18 cellular contexts compared by ENCODE assay signal in the genomic region with DNA sequence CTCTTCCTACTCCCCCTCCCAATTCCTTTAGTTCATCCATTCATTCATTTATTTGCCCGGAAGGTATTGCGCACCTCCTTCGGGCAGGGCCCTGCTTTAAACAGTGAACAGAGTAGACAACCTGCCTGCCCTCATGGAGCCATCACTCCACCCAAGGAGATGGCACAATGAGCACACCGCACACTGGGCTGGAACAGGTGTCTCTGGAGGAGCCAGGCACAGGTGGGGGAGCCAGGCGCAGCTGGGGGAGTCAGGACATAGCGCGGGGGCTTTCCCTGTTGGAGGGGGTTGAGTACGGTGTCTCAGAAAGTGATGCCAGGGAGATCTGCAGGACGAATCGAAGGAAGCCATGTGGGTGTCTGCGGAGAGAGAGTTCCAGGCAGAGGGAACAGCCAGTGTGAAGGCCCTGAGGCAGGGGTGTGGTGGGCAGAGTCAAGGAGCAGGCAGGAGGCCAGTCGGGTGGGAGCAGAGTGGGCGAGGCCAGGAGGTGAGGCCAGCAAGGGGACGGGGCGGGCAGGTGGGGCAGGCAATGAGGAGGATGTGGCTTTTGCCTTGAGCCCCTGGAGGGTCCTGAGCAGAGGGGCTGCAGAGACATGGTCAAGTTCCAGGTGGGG. TPM values are rescaled to one million over a fixed set of nuclear protein-coding genes. Genes with fewer than 3 reads are reported as not detected.
DNase-seq lines count a peak whose midpoint lies in the region; ATAC-seq and TF ChIP-seq lines count a peak whose summit lies in the region.
"Had no signal": no experiment of that assay in that cellular context is flagged by ENCODE, and none has a peak within 500 bp of the region (broad histone marks: within the 10 kb centered on the region; RNA-seq: fewer than 3 reads in every experiment).

No MANE protein-coding gene starts in this region.

- H3K4me2 ChIP-seq in GM23338: no peak overlapping the region

- no peak overlapping the region; the same call in 1 of the 2 replicates for H3K27ac Mint-ChIP-seq in GM23338
- H3K27ac Mint-ChIP-seq in stimulated activated naive CD8-positive, alpha-beta T cell treated with anti-CD3 and anti-CD28 coated beads, Interleukin-15, amount 100 ng/mL, for 72 hours: no peak overlapping the region
- H3K27ac Mint-ChIP-seq: natural killer cell treated with Interleukin-12 subunit alpha and Interleukin-12 subunit beta and Interleukin-15 and Interleukin-18, amount 100 ng/mL, for 72 hours; T-helper 1 cell treated with Interleukin-12 subunit alpha and Interleukin-12 subunit beta and Interleukin-4 antibody, amounts not matched to agents 30 μg/mL and 1 μg/mL, for 36 hours had no signal

- H3K9me3 ChIP-seq in ascending aorta (no peaks in the 10 kb centered on the region), liver (ENCODE audit: control insufficient read depth in 4 of 4, low read length in 3 of 4) (no peaks in the 10 kb centered on the region), stomach (no peaks in the 10 kb centered on the region)

- H3F3A ChIP-seq in GM23338 (replicated peaks; ENCODE audit: low read depth): no peaks in the 10 kb centered on the region

- no peaks in the 10 kb centered on the region for H3K9me2 ChIP-seq in GM23338 (ENCODE audit: insufficient read depth)

- H3K4me3 Mint-ChIP-seq in GM23338: no peak overlapping the region
- H3K4me3 Mint-ChIP-seq in stimulated activated naive CD8-positive, alpha-beta T cell treated with anti-CD3 and anti-CD28 coated beads, Interleukin-15, amount 100 ng/mL, for 72 hours: no peak overlapping the region
- H3K4me3 Mint-ChIP-seq: natural killer cell treated with Interleukin-12 subunit alpha and Interleukin-12 subunit beta and Interleukin-15 and Interleukin-18, amount 100 ng/mL, for 72 hours; T-helper 1 cell treated with Interleukin-12 subunit alpha and Interleukin-12 subunit beta and Interleukin-4 antibody, amounts not matched to agents 30 μg/mL and 1 μg/mL, for 36 hours had no signal

- no peaks in the 10 kb centered on the region for H3K36me3 Mint-ChIP-seq in GM23338 (ENCODE audit: low read depth)
- H3K36me3 Mint-ChIP-seq: natural killer cell treated with Interleukin-12 subunit alpha and Interleukin-12 subunit beta and Interleukin-15 and Interleukin-18, amount 100 ng/mL, for 72 hours had no signal

- intact Hi-C loops in ascending aorta (cut with DNase I): loop anchor here (10.0 kb wide), 1 partner anchor 444 kb away; no protein-coding TSS in a partner anchor
- intact Hi-C loops in stomach (cut with DNase I; ENCODE audit: low total_unique reads): no loop called here

- no peak for TF ChIP-seq RAD21 in liver (IDR thresholded peaks at IDR 0.05)

- H4K20me1 ChIP-seq in GM23338 (replicated peaks; ENCODE audit: insufficient read depth): no peaks in the 10 kb centered on the region

- DNase-seq in GM23338 (ENCODE audit: low spot score): no peak
- no peak for DNase-seq in ascending aorta (ENCODE audit: low spot score in 2 of 2)
- DNase-seq in stomach: no peak
- no peak for DNase-seq in stimulated activated naive CD8-positive, alpha-beta T cell treated with anti-CD3 and anti-CD28 coated beads, Interleukin-15, amount 100 ng/mL, for 72 hours
- DNase-seq in activated CD8-positive, alpha-beta memory T cell treated with anti-CD3 and anti-CD28 coated beads, Interleukin-2, amount 50 U/mL, for 4 hours: no peak
- DNase-seq in DMS79 treated with DMSO at 0.1 percent for 48 hours (lab: John Stamatoyannopoulos, UW): no peak
- DNase-seq: activated T-cell treated with anti-CD3 and anti-CD28 coated beads for 4 hours, COR-L47, hippocampal formation, NCI-H1417 treated with DMSO at 0.1 percent for 48 hours, NCI-H2171, NCI-H526 treated with DMSO at 0.1 percent for 48 hours, SHP77 treated with DMSO at 0.1 percent for 48 hours, small intestine had no signal

- no peak overlapping the region for H3K9ac ChIP-seq in liver (ENCODE audit: low read depth in 1 of 2, low read length in 2 of 2)

- 97% methylated on average over 15 of the region's 15 CpGs for WGBS in liver
- WGBS in stomach, 5 donors: 85 to 92% (median 90%) methylated on average over 12 to 15 of the region's 15 CpGs

- TF ChIP-seq CTCF in GM23338 (conservative IDR thresholded peaks at IDR 0.05; ENCODE audit: low read depth in 2 of 2) (no peak), ascending aorta (IDR thresholded peaks at IDR 0.05) (no peak), liver (IDR thresholded peaks at IDR 0.05; ENCODE audit: low read depth, low read length, missing input control) (no peak), stomach (IDR thresholded peaks at IDR 0.05) (no peak)

- H2AFZ ChIP-seq in GM23338: peak overlapping the region; percentile 18; the same call in 1 of the 2 replicates

- H3K4me1 Mint-ChIP-seq in GM23338: peaks cover 4% of the 10 kb centered on the region
- H3K4me1 Mint-ChIP-seq in stimulated activated naive CD8-positive, alpha-beta T cell treated with anti-CD3 and anti-CD28 coated beads, Interleukin-15, amount 100 ng/mL, for 72 hours: no peaks in the 10 kb centered on the region

- H3K27me3 ChIP-seq in GM23338 (ENCODE audit: insufficient read depth) (no peaks in the 10 kb centered on the region), ascending aorta (no peaks in the 10 kb centered on the region), liver (ENCODE audit: control insufficient read depth in 4 of 4, insufficient read depth in 4 of 4, low read length in 3 of 4) (no peaks in the 10 kb centered on the region), stomach (no peaks in the 10 kb centered on the region)

- no peak for ATAC-seq in GM23338
- ATAC-seq in stimulated activated naive CD8-positive, alpha-beta T cell treated with anti-CD3 and anti-CD28 coated beads, Interleukin-15, amount 100 ng/mL, for 72 hours: no peak

- no peak for TF ChIP-seq EP300 in stomach (IDR thresholded peaks at IDR 0.05)

- H3K27ac ChIP-seq in GM23338 (ENCODE audit: low read depth) (no peak overlapping the region), ascending aorta (peak overlapping the region; percentile 73 to 89), liver (ENCODE audit: low read depth in 1 of 2, low read length in 2 of 2) (peak overlapping the region; percentile 23 to 62), stomach (peak overlapping the region in 3 of 5 donors; percentile 16 to 55 (median 53))

- H3K9me3 Mint-ChIP-seq in GM23338: no peaks in the 10 kb centered on the region; the same call in 2 of the 3 replicates
- no peaks in the 10 kb centered on the region for H3K9me3 Mint-ChIP-seq in stimulated activated naive CD8-positive, alpha-beta T cell treated with anti-CD3 and anti-CD28 coated beads, Interleukin-15, amount 100 ng/mL, for 72 hours
- H3K9me3 Mint-ChIP-seq: natural killer cell treated with Interleukin-12 subunit alpha and Interleukin-12 subunit beta and Interleukin-15 and Interleukin-18, amount 100 ng/mL, for 72 hours; T-helper 1 cell treated with Interleukin-12 subunit alpha and Interleukin-12 subunit beta and Interleukin-4 antibody, amounts not matched to agents 30 μg/mL and 1 μg/mL, for 36 hours had no signal

- no peaks in the 10 kb centered on the region for H3K36me3 ChIP-seq in GM23338 (ENCODE audit: insufficient read depth)
- H3K36me3 ChIP-seq in ascending aorta: no peaks in the 10 kb centered on the region
- no peaks in the 10 kb centered on the region for H3K36me3 ChIP-seq in liver (ENCODE audit: control insufficient read depth in 4 of 4, insufficient read depth in 3 of 4, low read depth in 1 of 4, low read length in 3 of 4)
- no peaks in the 10 kb centered on the region for H3K36me3 ChIP-seq in stomach

- no peak overlapping the region for H3K4me3 ChIP-seq in GM23338
- H3K4me3 ChIP-seq in ascending aorta: no peak overlapping the region
- no peak overlapping the region for H3K4me3 ChIP-seq in liver (ENCODE audit: low read depth in 1 of 3, low read length in 3 of 3)
- H3K4me3 ChIP-seq in stomach: no peak overlapping the region

- H3K4me1 ChIP-seq in GM23338 (ENCODE audit: insufficient read depth): no peaks in the 10 kb centered on the region
- peaks cover 21 to 48% of the 10 kb centered on the region in 2 donors for H3K4me1 ChIP-seq in ascending aorta
- peaks cover 2 to 12% (median 5%) of the 10 kb centered on the region in 4 donors for H3K4me1 ChIP-seq in liver (ENCODE audit: control insufficient read depth in 4 of 4, insufficient read depth in 4 of 4, low read length in 3 of 4)
- H3K4me1 ChIP-seq in stomach: peaks cover 9 to 54% (median 25%) of the 10 kb centered on the region in 4 donors

- TF ChIP-seq POLR2A in stomach (IDR thresholded peaks at IDR 0.05): no peak

- H3K27me3 Mint-ChIP-seq in GM23338 (ENCODE audit: insufficient read depth, low read depth, poor library complexity): peaks cover 10% of the 10 kb centered on the region
- no peaks in the 10 kb centered on the region for H3K27me3 Mint-ChIP-seq in stimulated activated naive CD8-positive, alpha-beta T cell treated with anti-CD3 and anti-CD28 coated beads, Interleukin-15, amount 100 ng/mL, for 72 hours

- no peaks in the 10 kb centered on the region for H3K79me2 ChIP-seq in GM23338 (replicated peaks; ENCODE audit: insufficient read depth)

TF ChIP-seq in liver, 16 proteins besides CTCF, POLR2A, EP300 and RAD21 (continues in another document):
- TF ChIP-seq GABPA (IDR thresholded peaks at IDR 0.05 in 1 of 2, conservative IDR thresholded peaks at IDR 0.05 in 1 of 2): no peak
- no peak for TF ChIP-seq EGR1 (IDR thresholded peaks at IDR 0.05; ENCODE audit: low read depth in 2 of 2)

RNA-seq across cellular contexts. Expression of a gene that starts 46.4 kb away (rescaled TPM):
- 2.9 and 4.2 TPM in 2 replicates for total RNA-seq in GM23338 (2014; rRNA removed; shearing (Covaris generic))
- 7.9 and 8.4 TPM in 2 replicates for polyA plus RNA-seq in GM23338 (2016; fragmentation: Nextera tagmentation; extraction: Ambion mirVana)
- 64.4 TPM for total RNA-seq in ascending aorta
- total RNA-seq in liver: under 1 TPM; 0.28 to 0.75 TPM
- polyA plus RNA-seq in liver: 1 to 10 TPM in 1 of 2 donors, under 1 TPM in 1; 0.44 to 3.4 TPM
- total RNA-seq in stomach: 1 to 10 TPM in 2 of 5 donors, under 1 TPM in 1, not detected in 2; 0.37 to 7.1 (median 3.2) TPM
- polyA plus RNA-seq in stomach: 1 to 10 TPM in 2 of 3 donors, under 1 TPM in 1; 0.61 to 3.5 (median 2.2) TPM
- polyA plus RNA-seq: keratinocyte had no signal
